In the genomic region with DNA sequence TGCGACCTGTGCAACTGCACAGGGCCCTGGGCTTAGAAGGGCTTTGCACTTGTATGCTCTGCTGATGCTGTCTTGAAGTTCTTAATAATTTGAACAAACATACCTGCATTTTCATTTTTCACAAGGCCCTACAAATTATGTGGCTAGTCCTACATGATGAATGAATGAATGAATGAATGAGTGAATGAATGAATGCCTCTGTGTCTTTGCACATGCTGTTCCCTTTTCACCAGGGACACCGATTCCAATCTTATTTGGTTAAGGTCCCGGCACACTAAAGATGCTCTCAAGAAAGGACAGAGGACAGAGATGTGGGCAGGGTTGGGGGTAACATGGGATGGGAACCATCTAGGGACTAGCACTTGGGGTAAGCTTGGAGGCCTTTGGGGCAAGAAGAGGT, we compare ENCODE assay signal across 10 cellular contexts.
"Had no signal": no experiment of that assay in that cellular context is flagged by ENCODE, and none has a peak within 500 bp of the region (broad histone marks: within the 10 kb centered on the region; RNA-seq: fewer than 3 reads in every experiment).

No MANE protein-coding gene starts in this region.

- ATAC-seq: GM23338 had no signal

- H3K4me2 ChIP-seq: GM23338, KMS-11 had no signal

- DNase-seq: H9, HCEC 1CT, HFFc6, IMR-90, KBM-7 had no signal

- FAIRE-seq: H1, H54 had no signal

- H3K4me3 ChIP-seq: GM23338 had no signal

- H3K9ac ChIP-seq: KMS-11 had no signal

- H3K27ac Mint-ChIP-seq: GM23338, H9, HFFc6 had no signal

- H2AFZ ChIP-seq: GM23338 had no signal

- H3K4me3 Mint-ChIP-seq: GM23338, H9, HFFc6 had no signal

- H3K9me3 Mint-ChIP-seq: GM23338, H9, HFFc6 had no signal

- H3K27ac ChIP-seq: HL-60, KMS-11 had no signal
